In the genomic region with DNA sequence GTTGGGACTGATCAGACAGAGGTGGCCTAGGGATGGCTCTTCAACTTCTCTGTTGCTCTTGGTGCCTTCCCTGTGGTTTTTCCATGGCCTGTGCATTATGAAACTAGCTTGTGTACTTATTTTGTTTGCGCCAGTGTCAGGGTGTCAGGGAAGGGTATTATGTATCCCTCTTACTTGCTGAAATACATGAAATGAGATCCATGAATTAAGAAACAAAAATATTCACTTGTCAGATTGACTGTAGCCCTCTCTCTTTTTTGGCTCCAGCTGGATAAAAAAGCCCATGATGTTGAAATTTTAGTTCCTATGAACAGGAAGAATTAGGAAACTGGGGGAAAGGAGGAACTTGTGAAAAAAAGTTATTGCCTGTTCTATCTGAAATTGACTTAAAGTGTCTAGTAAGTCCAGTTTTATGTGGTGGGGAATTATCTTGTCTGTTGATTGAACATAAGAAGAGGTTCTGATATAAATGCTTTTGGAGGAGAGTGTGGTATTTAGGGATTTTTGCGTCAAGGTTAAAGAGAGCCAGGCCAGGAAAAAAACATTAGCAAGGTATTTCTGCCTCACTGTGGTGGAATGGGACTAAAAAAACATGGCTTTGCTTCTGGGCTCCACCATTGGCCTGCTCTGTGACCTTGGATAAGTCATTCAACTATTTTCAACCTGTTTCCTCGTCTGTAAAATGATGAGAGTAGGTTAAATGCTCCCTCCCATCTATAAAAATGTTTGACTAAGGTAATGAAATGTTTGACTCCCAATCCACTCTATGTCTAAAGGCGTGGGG, we compare ENCODE assay signal across 12 cellular contexts. TPM values are rescaled to one million over a fixed set of nuclear protein-coding genes. Genes with fewer than 3 reads are reported as not detected.
DNase-seq lines count a peak whose midpoint lies in the region; ATAC-seq and TF ChIP-seq lines count a peak whose summit lies in the region.
"Had no signal": no experiment of that assay in that cellular context is flagged by ENCODE, and none has a peak within 500 bp of the region (broad histone marks: within the 10 kb centered on the region; RNA-seq: fewer than 3 reads in every experiment).

No MANE protein-coding gene starts in this region.

- H3K36me3 Mint-ChIP-seq in CD8-positive, alpha-beta memory T cell = peaks cover 0 to 19% (median 0%) of the 10 kb centered on the region in 3 donors
- H3K36me3 Mint-ChIP-seq in neural crest cell (ENCODE audit: low read depth) = peaks cover 7% of the 10 kb centered on the region

- H3K9me3 Mint-ChIP-seq in CD8-positive, alpha-beta memory T cell = no peaks in the 10 kb centered on the region
- no peaks in the 10 kb centered on the region for H3K9me3 Mint-ChIP-seq in neural crest cell

- no peak for DNase-seq in CD8-positive, alpha-beta memory T cell
- peak; percentile 23 for DNase-seq in NB4 (ENCODE audit: low read depth)
- DNase-seq in fibroblast of pulmonary artery (ENCODE audit: low read depth) = peak; percentile 77
- DNase-seq in neural crest cell (ENCODE audit: low read depth, low spot score) = no peak
- no peak for DNase-seq in vagina (ENCODE audit: extremely low spot score in 2 of 2)
- no peak for DNase-seq in NCI-H2081 treated with DMSO at 0.1 percent for 48 hours (lab: John Stamatoyannopoulos, UW)
- no peak for DNase-seq in MG63
- DNase-seq: kidney glomerular epithelial cell; NCI-H2171 treated with DMSO at 0.1 percent for 48 hours; stimulated activated CD4-positive, alpha-beta T cell treated with anti-CD3 and anti-CD28 coated beads, Interleukin-4, amount 100 ng/mL, for 24 hours had no signal

- no peaks in the 10 kb centered on the region for H3K27me3 Mint-ChIP-seq in CD8-positive, alpha-beta memory T cell
- H3K27me3 Mint-ChIP-seq in neural crest cell (ENCODE audit: low read depth) = no peaks in the 10 kb centered on the region
- H3K27me3 Mint-ChIP-seq: brain had no signal

- TF ChIP-seq CTCF in NB4 (IDR thresholded peaks at IDR 0.05; ENCODE audit: low read depth, low read length) (no peak), fibroblast of pulmonary artery (IDR thresholded peaks at IDR 0.05; ENCODE audit: low read length, missing control alignments) (no peak), neural crest cell (conservative IDR thresholded peaks at IDR 0.05) (no peak), vagina (IDR thresholded peaks at IDR 0.05) (no peak)

- intact Hi-C loops in vagina (cut with DNase I) = no loop called here

- peaks cover 71% of the 10 kb centered on the region for H3K4me1 ChIP-seq in CD8-positive, alpha-beta memory T cell (ENCODE audit: insufficient read depth, low read length)
- peaks cover 66% of the 10 kb centered on the region for H3K4me1 ChIP-seq in vagina

- peaks cover 78 to 91% (median 89%) of the 10 kb centered on the region in 3 donors for H3K4me1 Mint-ChIP-seq in CD8-positive, alpha-beta memory T cell
- H3K4me1 Mint-ChIP-seq in neural crest cell = peaks cover 21% of the 10 kb centered on the region

- no peaks in the 10 kb centered on the region for H3K9me3 ChIP-seq in CD8-positive, alpha-beta memory T cell (ENCODE audit: low read length)
- H3K9me3 ChIP-seq in vagina (no peaks in the 10 kb centered on the region), MG63 (no peaks in the 10 kb centered on the region; the same call in 1 of the 2 replicates)

- no peak for ATAC-seq in HG03521 (IDR thresholded peaks at IDR 0.05; ENCODE audit: unreplicated experiment)

- H3K27ac ChIP-seq in CD8-positive, alpha-beta memory T cell (ENCODE audit: low read depth, low read length) = no peak overlapping the region
- H3K27ac ChIP-seq in vagina = no peak overlapping the region

- H3K36me3 ChIP-seq in CD8-positive, alpha-beta memory T cell (ENCODE audit: insufficient read depth, low read length) = peaks cover 8% of the 10 kb centered on the region
- H3K36me3 ChIP-seq in vagina (peaks cover 0 to 14% of the 10 kb centered on the region in 2 donors), MG63 (peaks cover 24% of the 10 kb centered on the region)

- H3K4me3 ChIP-seq in CD8-positive, alpha-beta memory T cell (ENCODE audit: low read length) = no peak overlapping the region
- H3K4me3 ChIP-seq in NB4 (ENCODE audit: low read depth, low read length) (no peak overlapping the region), fibroblast of pulmonary artery (replicated peaks; ENCODE audit: low read depth, low read length) (no peak overlapping the region), vagina (no peak overlapping the region), MG63 (no peak overlapping the region)

- no peak for TF ChIP-seq POLR2A in NB4 (IDR thresholded peaks at IDR 0.05; ENCODE audit: extremely low read depth, insufficient read length)
- no peak for TF ChIP-seq POLR2A in vagina (IDR thresholded peaks at IDR 0.05)

- peak overlapping the region; percentile 57 to 96 (median 93) for H3K27ac Mint-ChIP-seq in CD8-positive, alpha-beta memory T cell
- peak overlapping the region; percentile 87 for H3K27ac Mint-ChIP-seq in neural crest cell (ENCODE audit: unreplicated experiment)

- H3K27me3 ChIP-seq in CD8-positive, alpha-beta memory T cell (ENCODE audit: insufficient read depth, low read length, poor library complexity, severe bottlenecking) = no peaks in the 10 kb centered on the region
- H3K27me3 ChIP-seq in vagina (no peaks in the 10 kb centered on the region), MG63 (no peaks in the 10 kb centered on the region)

- H3K4me3 Mint-ChIP-seq in CD8-positive, alpha-beta memory T cell = no peak overlapping the region
- H3K4me3 Mint-ChIP-seq in neural crest cell = no peak overlapping the region

- CTCF ChIA-PET in CD8-positive, alpha-beta memory T cell (lab: Charles Lee) = interaction anchor here (0.7 to 1.4 kb wide), 3 partner anchors 11 to 16 kb away, joined by 3 read pairs; a partner anchor contains a TSS

- POLR2A ChIA-PET in CD8-positive, alpha-beta memory T cell (lab: Charles Lee) = interaction anchor here (2.2 kb wide), 1 partner anchor 13 kb away, joined by 7 read pairs; no protein-coding TSS in a partner anchor

RNA-seq across cellular contexts. Expression of a gene that starts 12.0 kb away (rescaled TPM):
- 10 to 100 TPM; 59.2 to 59.8 TPM for total RNA-seq in CD8-positive, alpha-beta memory T cell
- 131 TPM for polyA plus RNA-seq in CD8-positive, alpha-beta memory T cell
- total RNA-seq in neural crest cell (43.1 and 56.9 TPM in 2 replicates), vagina (78.6 TPM)
- total RNA-seq in MG63 (2014; rRNA removed; shearing (Covaris generic); ENCODE audit: low replicate concordance) = 31.2 and 41.4 TPM in 2 replicates

Comparison
In these comparisons a context has a peak if more than half of its experiments do, and no peak if none do; other contexts are left out.
1. DNase-seq: peak in NB4 (single experiment) and fibroblast of pulmonary artery (single experiment); none in CD8-positive, alpha-beta memory T cell (0 of 5), neural crest cell (single experiment), vagina (0 of 2), NCI-H2081 treated with DMSO at 0.1 percent for 48 hours (single experiment) and MG63 (single experiment).